ENCODE assay signal across 8 cellular contexts in the genomic region with DNA sequence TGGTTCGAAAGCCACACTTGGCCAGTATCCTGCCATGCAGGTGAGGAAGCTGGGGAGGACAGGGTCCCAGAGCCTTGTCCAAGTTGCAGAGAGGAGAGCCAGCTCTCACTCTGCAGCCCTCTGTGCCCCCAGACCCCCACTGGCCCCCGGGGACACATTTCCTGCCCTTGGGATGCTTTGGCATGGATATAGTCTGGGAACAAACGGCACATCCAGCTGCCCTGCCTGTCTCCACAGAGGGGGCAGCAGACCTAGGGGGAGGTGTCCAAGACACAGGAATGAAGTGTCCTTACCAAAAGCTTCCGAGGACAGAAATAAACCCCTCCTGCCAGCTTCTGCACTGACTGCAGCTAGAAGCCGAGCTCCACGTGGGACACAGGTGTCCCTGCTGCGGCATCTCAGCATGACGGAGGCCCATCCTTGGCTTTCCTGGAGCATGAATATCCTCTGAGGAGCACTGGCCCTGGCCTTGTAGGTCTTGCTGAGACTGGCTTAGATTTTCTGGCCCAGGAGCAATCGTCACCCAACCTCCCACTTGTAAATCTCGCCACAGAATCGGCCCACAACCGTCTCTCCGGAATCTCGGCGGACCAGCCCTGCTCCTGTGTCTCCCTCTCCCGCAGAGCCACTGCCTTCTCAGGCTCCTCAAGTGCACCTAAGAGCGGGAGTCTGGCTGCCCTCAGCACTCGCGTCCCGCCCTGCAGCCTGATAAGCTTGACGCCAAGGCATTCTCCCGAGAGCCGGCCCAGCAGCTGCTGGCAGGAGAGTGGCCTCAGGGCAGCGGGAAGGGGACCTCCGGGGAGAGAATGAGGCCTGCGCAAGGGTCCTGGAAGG. TPM values are rescaled to one million over a fixed set of nuclear protein-coding genes. Genes with fewer than 3 reads are reported as not detected.
A peak's percentile ranks its signal among the peaks of the same experiment; 100 is the strongest.
DNase-seq lines count a peak whose midpoint lies in the region; TF ChIP-seq lines count a peak whose summit lies in the region.

No MANE protein-coding gene starts in this region.

- no peaks in the 10 kb centered on the region for H3K27me3 ChIP-seq in DOHH2 (ENCODE audit: control insufficient read depth, low read length)
- no peaks in the 10 kb centered on the region for H3K27me3 ChIP-seq in osteoblast (ENCODE audit: insufficient read depth, low read length)

- no peaks in the 10 kb centered on the region for H3K9me3 Mint-ChIP-seq in activated T-cell treated with anti-CD3 and anti-CD28 coated beads, Interleukin-2, amount 50 U/mL, for 24 hours

- H3K4me3 Mint-ChIP-seq in activated T-cell treated with anti-CD3 and anti-CD28 coated beads, Interleukin-2, amount 50 U/mL, for 24 hours: peak overlapping the region; percentile 93

- no peaks in the 10 kb centered on the region for H3K27me3 Mint-ChIP-seq in activated T-cell treated with anti-CD3 and anti-CD28 coated beads, Interleukin-2, amount 50 U/mL, for 24 hours

- peaks cover 60% of the 10 kb centered on the region for H3K36me3 Mint-ChIP-seq in activated T-cell treated with anti-CD3 and anti-CD28 coated beads, Interleukin-2, amount 50 U/mL, for 24 hours (ENCODE audit: low read depth)

- peak overlapping the region; percentile 100 for H3K27ac Mint-ChIP-seq in activated T-cell treated with anti-CD3 and anti-CD28 coated beads, Interleukin-2, amount 50 U/mL, for 24 hours

- H3K27ac ChIP-seq in DOHH2 (ENCODE audit: low read depth, low read length) (peak overlapping the region; percentile 46), osteoblast (ENCODE audit: low read depth, low read length) (peak overlapping the region; percentile 77)

- no peaks in the 10 kb centered on the region for H3K9me3 ChIP-seq in DOHH2 (ENCODE audit: control insufficient read depth, insufficient read depth, low read length)
- H3K9me3 ChIP-seq in osteoblast (ENCODE audit: low read depth, low read length): no peaks in the 10 kb centered on the region

- H3K36me3 ChIP-seq in DOHH2 (ENCODE audit: control insufficient read depth, low read length) (peaks cover 31% of the 10 kb centered on the region), osteoblast (ENCODE audit: insufficient read depth, low read length) (peaks cover 3% of the 10 kb centered on the region)

- H3K4me1 ChIP-seq in DOHH2 (ENCODE audit: control insufficient read depth, low read length) (peaks cover 39% of the 10 kb centered on the region), osteoblast (ENCODE audit: insufficient read depth, low read length) (peaks cover 31% of the 10 kb centered on the region)

- DNase-seq in HUDEP-2 (lab: John Stamatoyannopoulos, UW; ENCODE audit: unreplicated experiment in 76 of 76): peak in 61 of 76 experiments; percentile 7 to 74 (median 54)
- DNase-seq in activated T-cell treated with anti-CD3 and anti-CD28 coated beads, Interleukin-2, amount 50 U/mL, for 24 hours: no peak
- peak; percentile 39 for DNase-seq in foreskin melanocyte
- DNase-seq in osteoblast (ENCODE audit: insufficient read length, low spot score, missing footprints): peak; percentile 89
- no peak for DNase-seq in effector CD8-positive, alpha-beta T cell (lab: John Stamatoyannopoulos, UW)
- no peak for DNase-seq in NK-92 treated with Interleukin-12 subunit alpha and Interleukin-12 subunit beta, amount 100 ng/mL, for 24 hours (lab: John Stamatoyannopoulos, UW)
- no peak for DNase-seq in KG1 (lab: John Stamatoyannopoulos, UW)

- H3K4me3 ChIP-seq in DOHH2 (ENCODE audit: low read length) (peak overlapping the region; percentile 78), osteoblast (ENCODE audit: insufficient read depth, low read length) (peak overlapping the region; percentile 86)

- no peaks in the 10 kb centered on the region for H3K9me2 ChIP-seq in DOHH2 (replicated peaks; ENCODE audit: control insufficient read depth, low read length)

- peak overlapping the region; percentile 81 for H3K4me2 ChIP-seq in DOHH2 (ENCODE audit: low read length)
- H3K4me2 ChIP-seq in osteoblast (ENCODE audit: insufficient read depth, low read length): peak overlapping the region; percentile 93

- TF ChIP-seq CTCF in DOHH2 (IDR thresholded peaks at IDR 0.05; ENCODE audit: low read depth, low read length, poor library complexity, severe bottlenecking) (no peak), osteoblast (IDR thresholded peaks at IDR 0.05; ENCODE audit: extremely low read depth, low read depth, low read length) (no peak)

- H2AFZ ChIP-seq in osteoblast (ENCODE audit: low read length): peak overlapping the region; percentile 62

- peaks cover 5% of the 10 kb centered on the region for H3F3A ChIP-seq in DOHH2 (ENCODE audit: control insufficient read depth, insufficient read depth)

- H3K79me2 ChIP-seq in DOHH2 (ENCODE audit: control insufficient read depth, low read length): peaks cover 67% of the 10 kb centered on the region
- H3K79me2 ChIP-seq in osteoblast (ENCODE audit: insufficient read depth, low read length): peaks cover 58% of the 10 kb centered on the region

- H4K20me1 ChIP-seq in DOHH2 (ENCODE audit: control insufficient read depth, insufficient read depth, low read depth, low read length) (peaks cover 14% of the 10 kb centered on the region), osteoblast (ENCODE audit: insufficient read depth, low read length) (peaks cover 56% of the 10 kb centered on the region)

- peaks cover 51% of the 10 kb centered on the region for H3K4me1 Mint-ChIP-seq in activated T-cell treated with anti-CD3 and anti-CD28 coated beads, Interleukin-2, amount 50 U/mL, for 24 hours (ENCODE audit: low read depth)

RNA-seq across cellular contexts. Expression of gene CAPN15, which starts 1.1 kb away (rescaled TPM):
- total RNA-seq in osteoblast: 25.3 and 27.1 TPM in 2 replicates

RNA-seq across cellular contexts. Expression of gene PRR35, which starts 33.8 kb away (rescaled TPM):
- total RNA-seq in osteoblast: under 0.01 TPM in 1 of 2 replicates, not detected in the other

RNA-seq across cellular contexts. Expression of gene NHLRC4, which starts 40.4 kb away (rescaled TPM):
- total RNA-seq in osteoblast: 1.2 and 2.2 TPM in 2 replicates

RNA-seq across cellular contexts. Expression of gene PIGQ, which starts 43.4 kb away (rescaled TPM):
- total RNA-seq in osteoblast: 25.6 and 29.0 TPM in 2 replicates

Comparison
In these comparisons a context has a peak if more than half of its experiments do, and no peak if none do; other contexts are left out.
1. DNase-seq: peak in HUDEP-2 (61 of 76), foreskin melanocyte (single experiment) and osteoblast (single experiment); none in activated T-cell treated with anti-CD3 and anti-CD28 coated beads, Interleukin-2, amount 50 U/mL, for 24 hours (single experiment), effector CD8-positive, alpha-beta T cell (single experiment), NK-92 treated with Interleukin-12 subunit alpha and Interleukin-12 subunit beta, amount 100 ng/mL, for 24 hours (single experiment) and KG1 (single experiment).